In the genomic region with DNA sequence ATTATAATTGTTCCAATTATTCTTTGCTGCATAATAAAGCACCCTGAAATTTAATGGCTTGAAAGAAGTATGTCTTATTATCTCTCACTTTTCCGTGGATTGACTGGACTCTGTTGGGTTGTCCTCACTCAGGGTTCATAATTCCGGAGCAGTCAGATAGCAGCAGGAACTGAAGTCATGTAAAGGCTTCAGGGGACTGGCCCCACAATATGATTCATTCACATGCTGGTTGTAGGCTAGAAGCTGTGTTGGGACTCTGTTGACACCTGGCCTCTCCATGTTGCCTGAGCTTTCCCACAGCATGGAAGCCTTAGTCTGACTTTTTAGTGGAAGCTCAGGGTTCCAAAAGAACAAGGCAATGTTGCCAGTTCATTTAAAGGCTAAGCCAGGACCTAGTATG, we compare ENCODE assay signal across 22 cellular contexts.
DNase-seq lines count a peak whose midpoint lies in the region; ATAC-seq, FAIRE-seq and TF ChIP-seq lines count a peak whose summit lies in the region.
"Had no signal": no experiment of that assay in that cellular context is flagged by ENCODE, and none has a peak within 500 bp of the region (broad histone marks: within the 10 kb centered on the region; RNA-seq: fewer than 3 reads in every experiment).

No MANE protein-coding gene starts in this region.

- FAIRE-seq in kidney (lab: Jason Lieb, UNC), result no peak
- FAIRE-seq: A204.1 had no signal

- H3K27ac ChIP-seq in left ventricle myocardium inferior (replicated peaks), result peak overlapping the region; percentile 75
- H3K27ac ChIP-seq in duodenal mucosa (ENCODE audit: low read depth, low read length), result peak overlapping the region; percentile 27
- H3K27ac ChIP-seq in lower lobe of right lung, result peak overlapping the region; percentile 61
- H3K27ac ChIP-seq in upper lobe of left lung, result peak overlapping the region; percentile 5 to 84 (median 70)
- peak overlapping the region in 1 of 2 donors; percentile 56 for H3K27ac ChIP-seq in kidney (ENCODE audit: low read depth in 2 of 2, low read length in 2 of 2)
- H3K27ac ChIP-seq: C4-2B, SJCRH30 had no signal

- no peaks in the 10 kb centered on the region for H3K36me3 ChIP-seq in left ventricle myocardium inferior
- no peaks in the 10 kb centered on the region for H3K36me3 ChIP-seq in duodenal mucosa (ENCODE audit: control insufficient read depth in 1 of 2, insufficient read depth in 2 of 2, low read length in 2 of 2)
- no peaks in the 10 kb centered on the region for H3K36me3 ChIP-seq in lower lobe of right lung
- H3K36me3 ChIP-seq in upper lobe of left lung, result no peaks in the 10 kb centered on the region
- no peaks in the 10 kb centered on the region for H3K36me3 ChIP-seq in kidney (ENCODE audit: control insufficient read depth in 1 of 2, insufficient read depth in 2 of 2, low read length in 2 of 2)
- H3K36me3 ChIP-seq: SJCRH30 had no signal

- H3K4me1 ChIP-seq in left ventricle myocardium inferior, result peaks cover 67% of the 10 kb centered on the region
- H3K4me1 ChIP-seq in duodenal mucosa (ENCODE audit: control insufficient read depth in 1 of 2, insufficient read depth in 2 of 2, low read length in 2 of 2), result peaks cover 4 to 15% of the 10 kb centered on the region in 2 donors
- no peaks in the 10 kb centered on the region for H3K4me1 ChIP-seq in lower lobe of right lung
- peaks cover 0 to 23% (median 13%) of the 10 kb centered on the region in 4 donors for H3K4me1 ChIP-seq in upper lobe of left lung
- peaks cover 3 to 4% of the 10 kb centered on the region in 2 donors for H3K4me1 ChIP-seq in kidney (ENCODE audit: control insufficient read depth in 1 of 2, insufficient read depth in 1 of 2, low read depth in 1 of 2, low read length in 2 of 2)

- TF ChIP-seq POLR2A in upper lobe of left lung (IDR thresholded peaks at IDR 0.05), result no peak

- H3K9me3 ChIP-seq in left ventricle myocardium inferior (replicated peaks) (no peaks in the 10 kb centered on the region), duodenal mucosa (ENCODE audit: control insufficient read depth in 1 of 2, low read length in 2 of 2) (no peaks in the 10 kb centered on the region), lower lobe of right lung (no peaks in the 10 kb centered on the region), upper lobe of left lung (no peaks in the 10 kb centered on the region), kidney (ENCODE audit: control insufficient read depth in 1 of 2, low read length in 2 of 2) (no peaks in the 10 kb centered on the region)
- H3K9me3 ChIP-seq: SJCRH30 had no signal

- H3K27me3 ChIP-seq in left ventricle myocardium inferior (ENCODE audit: low read depth) (no peaks in the 10 kb centered on the region), duodenal mucosa (ENCODE audit: control insufficient read depth in 1 of 2, insufficient read depth in 2 of 2, low read length in 2 of 2) (no peaks in the 10 kb centered on the region), lower lobe of right lung (ENCODE audit: low read depth) (no peaks in the 10 kb centered on the region), upper lobe of left lung (no peaks in the 10 kb centered on the region)
- H3K27me3 ChIP-seq: SJCRH30 had no signal

- DNase-seq in left ventricle myocardium inferior (no peak), Right ventricle myocardium superior (no peak), lower lobe of right lung (no peak), upper lobe of left lung (no peak), HK-2 (ENCODE audit: unreplicated experiment) (no peak), kidney (no peak)
- DNase-seq: Calu3; CD8-positive, alpha-beta memory T cell; DMS153; GDM1; NCI-H1105; NCI-H146; NCI-H2029; NCI-H2171; NCI-H345; NCI-H524; NCI-H82; SJCRH30 had no signal

- intact Hi-C loops in left ventricle myocardium inferior (cut with micrococcal nuclease), result no loop called here
- intact Hi-C loops in Right ventricle myocardium superior (cut with DNase I), result no loop called here
- intact Hi-C loops in lower lobe of right lung (cut with DNase I), result no loop called here
- intact Hi-C loops in kidney (cut with DNase I), result no loop called here

- H3K4me3 ChIP-seq in left ventricle myocardium inferior (no peak overlapping the region), duodenal mucosa (ENCODE audit: low read depth in 1 of 2, low read length in 2 of 2) (no peak overlapping the region), lower lobe of right lung (no peak overlapping the region), upper lobe of left lung (no peak overlapping the region), kidney (ENCODE audit: low read length in 2 of 2) (no peak overlapping the region)
- H3K4me3 ChIP-seq: SJCRH30 had no signal

- H3K9ac ChIP-seq in duodenal mucosa (ENCODE audit: low read depth in 1 of 2, low read length in 2 of 2) (no peak overlapping the region), kidney (ENCODE audit: low read length in 2 of 2) (no peak overlapping the region)

- no peak for TF ChIP-seq EP300 in upper lobe of left lung (IDR thresholded peaks at IDR 0.05)

- TF ChIP-seq CTCF in left ventricle myocardium inferior (IDR thresholded peaks at IDR 0.05; ENCODE audit: borderline replicate concordance) (no peak), lower lobe of right lung (IDR thresholded peaks at IDR 0.05) (no peak), upper lobe of left lung (IDR thresholded peaks at IDR 0.05) (no peak), kidney (IDR thresholded peaks at IDR 0.05; ENCODE audit: borderline replicate concordance, extremely low read depth, insufficient read depth) (no peak)

- WGBS in upper lobe of left lung, 2 donors, result 65 to 67% methylated on average over 2 of the region's 2 CpGs

- ATAC-seq in Right ventricle myocardium superior (ENCODE audit: poor library complexity) (no peak), lower lobe of right lung (no peak), upper lobe of left lung (ENCODE audit: low FRiP score in 2 of 2) (no peak)
- ATAC-seq: Panc1 had no signal
